Comparison of ENCODE assay signal across 23 cellular contexts in genomic region chr16:68071547-68071901, GRCh38. TPM values are rescaled to one million over a fixed set of nuclear protein-coding genes. Genes with fewer than 3 reads are reported as not detected.
DNase-seq lines count a peak whose midpoint lies in the region; ATAC-seq and TF ChIP-seq lines count a peak whose summit lies in the region.
"Had no signal": no experiment of that assay in that cellular context is flagged by ENCODE, and none has a peak within 500 bp of the region (broad histone marks: within the 10 kb centered on the region; RNA-seq: fewer than 3 reads in every experiment).

No MANE protein-coding gene starts in this region.

- H3K36me3 ChIP-seq in mammary epithelial cell (ENCODE audit: insufficient read depth, low read length) (peaks cover 18% of the 10 kb centered on the region), breast epithelium (no peaks in the 10 kb centered on the region), OCI-LY7 (ENCODE audit: insufficient read depth, low read length) (peaks cover 57% of the 10 kb centered on the region), suprapubic skin (peaks cover 45% of the 10 kb centered on the region), osteoblast (ENCODE audit: insufficient read depth, low read length) (peaks cover 40% of the 10 kb centered on the region)

- no peak for TF ChIP-seq POLR2A in breast epithelium (IDR thresholded peaks at IDR 0.05)
- no peak for TF ChIP-seq POLR2A in suprapubic skin (IDR thresholded peaks at IDR 0.05)

- H3K27ac ChIP-seq in mammary epithelial cell (ENCODE audit: insufficient read depth, low read depth, low read length) (peak overlapping the region; percentile 6), breast epithelium (no peak overlapping the region), OCI-LY7 (ENCODE audit: low read depth, low read length, poor library complexity, severe bottlenecking) (peak overlapping the region; percentile 88), suprapubic skin (peak overlapping the region; percentile 47), osteoblast (ENCODE audit: low read depth, low read length) (no peak overlapping the region)

- in situ Hi-C loops in mammary epithelial cell (cut with MboI; ENCODE audit: low sequenced_read_pairs in 2 of 2): loop anchor here in 1 of 2 donors (10.0 kb wide), 1 partner anchor 163 kb away; the partner anchor contains the start of gene ESRP2

- no peaks in the 10 kb centered on the region for H3K9me2 ChIP-seq in OCI-LY7 (ENCODE audit: insufficient read depth, low read length)

- H3K9ac ChIP-seq in mammary epithelial cell (ENCODE audit: insufficient read depth, low read length): no peak overlapping the region

- H3K27me3 ChIP-seq in mammary epithelial cell (ENCODE audit: insufficient read depth, low read length) (no peaks in the 10 kb centered on the region), breast epithelium (no peaks in the 10 kb centered on the region), suprapubic skin (no peaks in the 10 kb centered on the region), osteoblast (ENCODE audit: insufficient read depth, low read length) (no peaks in the 10 kb centered on the region)
- H3K27me3 ChIP-seq: gastroesophageal sphincter had no signal

- H3K9me3 ChIP-seq in mammary epithelial cell (replicated peaks; ENCODE audit: insufficient read depth, low read length): no peaks in the 10 kb centered on the region
- H3K9me3 ChIP-seq in breast epithelium: no peaks in the 10 kb centered on the region
- no peaks in the 10 kb centered on the region for H3K9me3 ChIP-seq in OCI-LY7 (ENCODE audit: low read length)
- H3K9me3 ChIP-seq in suprapubic skin: no peaks in the 10 kb centered on the region
- no peaks in the 10 kb centered on the region for H3K9me3 ChIP-seq in osteoblast (ENCODE audit: low read depth, low read length)
- H3K9me3 ChIP-seq: gastroesophageal sphincter had no signal

- intact Hi-C loops in mammary epithelial cell (cut with micrococcal nuclease) (no loop called here), breast epithelium (cut with DNase I; ENCODE audit: low total_unique reads) (no loop called here), OCI-LY7 (cut with micrococcal nuclease; ENCODE audit: unreplicated experiment) (loop anchor here (1.0 kb wide), 2 partner anchors 45 to 158 kb away; no protein-coding TSS in a partner anchor)

- no peaks in the 10 kb centered on the region for H3K9me3 Mint-ChIP-seq in immature natural killer cell
- H3K9me3 Mint-ChIP-seq: brain had no signal

- dilution Hi-C loops in mammary epithelial cell (cut with HindIII; ENCODE audit: low sequenced_read_pairs): loop anchor here (5.0 to 25.0 kb wide), 5 partner anchors 36 to 159 kb away; partner anchors contain the start of genes DDX28 and DUS2

- H3K4me3 ChIP-seq in mammary epithelial cell (replicated peaks in 1 of 3; ENCODE audit: insufficient read depth in 1 of 3, low read depth in 2 of 3, low read length in 3 of 3) (no peak overlapping the region), breast epithelium (no peak overlapping the region), OCI-LY7 (ENCODE audit: low read depth, low read length, poor library complexity, severe bottlenecking) (peak overlapping the region; percentile 40), suprapubic skin (no peak overlapping the region), osteoblast (ENCODE audit: insufficient read depth, low read length) (no peak overlapping the region)
- H3K4me3 ChIP-seq: gastroesophageal sphincter had no signal

- H4K20me1 ChIP-seq in mammary epithelial cell (ENCODE audit: insufficient read depth, low read length): no peaks in the 10 kb centered on the region
- no peaks in the 10 kb centered on the region for H4K20me1 ChIP-seq in OCI-LY7 (ENCODE audit: insufficient read depth, low read length)
- no peaks in the 10 kb centered on the region for H4K20me1 ChIP-seq in osteoblast (ENCODE audit: insufficient read depth, low read length)

- POLR2A ChIA-PET in OCI-LY7 (lab: Charles Lee): interaction anchor here (0.6 to 2.7 kb wide), 8 partner anchors 14 to 1023 kb away, joined by 3 to 21 read pairs (median 3); partner anchors contain the start of genes NFATC3, RANBP10 and TSNAXIP1

- peaks cover 2 to 6% (median 5%) of the 10 kb centered on the region in 3 donors for H3K27me3 Mint-ChIP-seq in immature natural killer cell (ENCODE audit: low read depth in 3 of 3)
- H3K27me3 Mint-ChIP-seq: brain had no signal

- peaks cover 9 to 27% (median 18%) of the 10 kb centered on the region in 3 donors for H3K36me3 Mint-ChIP-seq in immature natural killer cell

- H3K4me3 Mint-ChIP-seq in immature natural killer cell: peak overlapping the region; percentile 70 to 80 (median 75)
- H3K4me3 Mint-ChIP-seq: brain had no signal

- peak overlapping the region; percentile 84 to 96 (median 94) for H3K27ac Mint-ChIP-seq in immature natural killer cell
- H3K27ac Mint-ChIP-seq: brain had no signal

- H3K4me1 Mint-ChIP-seq in immature natural killer cell: peaks cover 87 to 92% of the 10 kb centered on the region in 2 donors

- H3K4me2 ChIP-seq in mammary epithelial cell (ENCODE audit: insufficient read depth, low read depth, low read length) (no peak overlapping the region), OCI-LY7 (ENCODE audit: low read length) (peak overlapping the region; percentile 64), osteoblast (ENCODE audit: insufficient read depth, low read length) (no peak overlapping the region)

- ATAC-seq in GM18502 (IDR thresholded peaks at IDR 0.05; ENCODE audit: poor library complexity, unreplicated experiment) (no peak), HG02973 (IDR thresholded peaks at IDR 0.05; ENCODE audit: unreplicated experiment) (no peak)

- H2AFZ ChIP-seq in mammary epithelial cell (ENCODE audit: low read depth, low read length) (no peak overlapping the region), OCI-LY7 (ENCODE audit: low read length) (peak overlapping the region; percentile 53; the same call in 1 of the 2 replicates), osteoblast (ENCODE audit: low read length) (no peak overlapping the region)

- CTCF ChIA-PET in mammary epithelial cell (lab: Charles Lee; ENCODE audit: low non-redundant PET): interaction anchor here (0.6 to 1.2 kb wide), 3 partner anchors 12 to 102 kb away, joined by 4 read pairs; no protein-coding TSS in a partner anchor
- CTCF ChIA-PET in OCI-LY7 (lab: Charles Lee; ENCODE audit: unreplicated experiment): interaction anchor here (0.6 to 4.0 kb wide), 2 partner anchors 9 to 13 kb away, joined by 3 to 34 read pairs; partner anchors contain the start of gene NFATC3

- DNase-seq in mammary epithelial cell (no peak), breast epithelium (ENCODE audit: low spot score in 2 of 2) (no peak), OCI-LY7 (ENCODE audit: low spot score) (no peak), immature natural killer cell (no peak), suprapubic skin (ENCODE audit: low spot score in 2 of 2) (no peak), osteoblast (ENCODE audit: insufficient read length, low spot score, missing footprints) (no peak)
- DNase-seq: activated CD4-positive, CD25-positive, alpha-beta regulatory T cell; activated naive CD4-positive, alpha-beta T cell; Calu3; dermis blood vessel endothelial cell; NCI-H1930; NCI-H446 treated with DMSO at 0.1 percent for 48 hours; nucleus accumbens; stimulated activated CD4-positive, alpha-beta T cell treated with anti-CD3 and anti-CD28 coated beads, Interleukin-1b, Interleukin-23, amount 100 ng/mL, for 48 hours had no signal

- H3K79me2 ChIP-seq in mammary epithelial cell (ENCODE audit: insufficient read depth, low read length): no peaks in the 10 kb centered on the region
- no peaks in the 10 kb centered on the region for H3K79me2 ChIP-seq in OCI-LY7 (ENCODE audit: insufficient read depth, low read depth, low read length)
- H3K79me2 ChIP-seq in osteoblast (ENCODE audit: insufficient read depth, low read length): no peaks in the 10 kb centered on the region

- no peak for TF ChIP-seq EP300 in suprapubic skin (IDR thresholded peaks at IDR 0.05)

- H3K4me1 ChIP-seq in mammary epithelial cell (ENCODE audit: insufficient read depth, low read length): peaks cover 17% of the 10 kb centered on the region
- no peaks in the 10 kb centered on the region for H3K4me1 ChIP-seq in breast epithelium
- peaks cover 71% of the 10 kb centered on the region for H3K4me1 ChIP-seq in OCI-LY7 (ENCODE audit: insufficient read depth, low read length, poor library complexity, severe bottlenecking)
- H3K4me1 ChIP-seq in suprapubic skin: peaks cover 27% of the 10 kb centered on the region
- peaks cover 14% of the 10 kb centered on the region for H3K4me1 ChIP-seq in osteoblast (ENCODE audit: insufficient read depth, low read length)

- no peak for TF ChIP-seq CTCF in mammary epithelial cell (conservative IDR thresholded peaks at IDR 0.05 in 1 of 2, IDR thresholded peaks at IDR 0.05 in 1 of 2; ENCODE audit: extremely low read depth in 1 of 2, insufficient read depth in 1 of 2, low read depth in 1 of 2, low read length in 2 of 2)
- TF ChIP-seq CTCF in breast epithelium (IDR thresholded peaks at IDR 0.05): no peak
- TF ChIP-seq CTCF in OCI-LY7 (conservative IDR thresholded peaks at IDR 0.05; ENCODE audit: low read length): no peak
- no peak for TF ChIP-seq CTCF in suprapubic skin (IDR thresholded peaks at IDR 0.05)
- no peak for TF ChIP-seq CTCF in osteoblast (IDR thresholded peaks at IDR 0.05; ENCODE audit: extremely low read depth, low read depth, low read length)

- BruUV-seq in mammary epithelial cell (replicated peaks; lab: Mats Ljungman, UMichigan): no TSS peak
- BruUV-seq in OCI-LY7 (replicated peaks; lab: Mats Ljungman, UMichigan): no TSS peak

- 85% methylated on average over 1 of the region's 1 CpG for WGBS in mammary epithelial cell (ENCODE audit: low coverage, missing lambda C conversion rate)
- WGBS in suprapubic skin: 71% methylated on average over 1 of the region's 1 CpG

RNA-seq across cellular contexts. Expression of gene NFATC3, which starts 13.6 kb away (rescaled TPM):
- 10 to 100 TPM; 19.2 to 27.3 TPM for total RNA-seq in mammary epithelial cell
- 9.9 TPM for polyA plus RNA-seq in mammary epithelial cell
- polyA minus RNA-seq in mammary epithelial cell: 46.6 TPM
- total RNA-seq in breast epithelium: 10 to 100 TPM; 52.0 to 64.2 (median 60.6) TPM
- total RNA-seq in OCI-LY7 (2014; rRNA removed; shearing (Covaris generic)): 60.9 and 73.4 TPM in 2 replicates
- 76.0 and 91.7 TPM in 2 replicates for total RNA-seq in OCI-LY7 (2022)
- polyA plus RNA-seq in immature natural killer cell: 100 to 1,000 TPM in 2 of 3 donors, 10 to 100 TPM in 1; 66.5 to 160 (median 119) TPM
- total RNA-seq in suprapubic skin: 10 to 100 TPM; 32.7 to 58.1 (median 36.9) TPM
- total RNA-seq in osteoblast: 36.2 and 43.9 TPM in 2 replicates

RNA-seq across cellular contexts. Expression of gene DUS2, which starts 48.4 kb away (rescaled TPM):
- total RNA-seq in mammary epithelial cell (10 to 100 TPM; 16.5 to 22.9 TPM), breast epithelium (10 to 100 TPM in 1 of 3 donors, 1 to 10 TPM in 2; 6.9 to 10.5 (median 7.7) TPM), OCI-LY7 (2022) (32.4 and 34.7 TPM in 2 replicates), suprapubic skin (10 to 100 TPM; 14.4 to 21.6 (median 15.5) TPM), osteoblast (8.7 and 8.8 TPM in 2 replicates)
- polyA plus RNA-seq in mammary epithelial cell (20.8 TPM), immature natural killer cell (10 to 100 TPM in 2 of 3 donors, 1 to 10 TPM in 1; 9.3 to 23.7 (median 16.8) TPM)
- 4.9 TPM for polyA minus RNA-seq in mammary epithelial cell
- total RNA-seq in OCI-LY7 (2014; rRNA removed; shearing (Covaris generic)): 19.9 and 20.7 TPM in 2 replicates

RNA-seq across cellular contexts. Expression of gene DDX28, which starts 48.5 kb away (rescaled TPM):
- total RNA-seq in mammary epithelial cell: 10 to 100 TPM in 1 of 2 donors, 1 to 10 TPM in 1; 9.7 to 10.1 TPM
- 14.6 TPM for polyA plus RNA-seq in mammary epithelial cell
- 6.5 TPM for polyA minus RNA-seq in mammary epithelial cell
- total RNA-seq in breast epithelium: 1 to 10 TPM; 7.2 to 7.5 (median 7.5) TPM
- total RNA-seq in OCI-LY7 (2014; rRNA removed; shearing (Covaris generic)): 27.9 and 31.4 TPM in 2 replicates
- total RNA-seq in OCI-LY7 (2022): 16.9 and 18.1 TPM in 2 replicates
- polyA plus RNA-seq in immature natural killer cell: 10 to 100 TPM; 45.3 to 59.4 (median 55.0) TPM
- total RNA-seq in suprapubic skin: 10 to 100 TPM in 2 of 4 donors, 1 to 10 TPM in 2; 9.0 to 22.5 (median 13.0) TPM
- total RNA-seq in osteoblast: 10.5 and 12.4 TPM in 2 replicates

RNA-seq across cellular contexts. Expression of gene DPEP2NB, which starts 55.8 kb away (rescaled TPM):
- total RNA-seq in mammary epithelial cell (not detected), breast epithelium (not detected), OCI-LY7 (2022) (not detected in 2 replicates), suprapubic skin (not detected), osteoblast (not detected in 2 replicates)
- polyA plus RNA-seq in mammary epithelial cell (not detected), immature natural killer cell (not detected)
- polyA minus RNA-seq in mammary epithelial cell: not detected
- 0.72 TPM in 1 of 2 replicates, not detected in the other for total RNA-seq in OCI-LY7 (2014; rRNA removed; shearing (Covaris generic))
- total RNA-seq: Calu3; dermis blood vessel endothelial cell; epithelial cell of proximal tubule; gastroesophageal sphincter; left lobe of liver; mononuclear cell; sciatic nerve; T-helper 1 cell treated with Interleukin-12 subunit alpha and Interleukin-12 subunit beta and Interleukin-4 antibody, amounts not matched to agents 30 ng/mL and 1 ng/mL, for 36 hours had no signal

Comparison
In these comparisons a context has a peak if more than half of its experiments do, and no peak if none do; other contexts are left out.
1. H3K27ac ChIP-seq: peak in mammary epithelial cell (single experiment), OCI-LY7 (single experiment) and suprapubic skin (single experiment); none in breast epithelium (0 of 2) and osteoblast (single experiment).